ENCODE assay signal across 9 cellular contexts in genomic region chr17:82294086-82294773, GRCh38. TPM values are rescaled to one million over a fixed set of nuclear protein-coding genes. Genes with fewer than 3 reads are reported as not detected.
DNase-seq lines count a peak whose midpoint lies in the region; ATAC-seq, FAIRE-seq and TF ChIP-seq lines count a peak whose summit lies in the region.
"Had no signal": no experiment of that assay in that cellular context is flagged by ENCODE, and none has a peak within 500 bp of the region (broad histone marks: within the 10 kb centered on the region; RNA-seq: fewer than 3 reads in every experiment).

No MANE protein-coding gene starts in this region.

- H3K4me1 ChIP-seq in Caco-2 (peaks cover 49% of the 10 kb centered on the region), RWPE2 (ENCODE audit: insufficient read depth, poor library complexity, severe bottlenecking) (peaks cover 52% of the 10 kb centered on the region), pancreas (peaks cover 14 to 45% (median 25%) of the 10 kb centered on the region in 3 donors)

- no peaks in the 10 kb centered on the region for H3K9me3 Mint-ChIP-seq in Caco-2 (ENCODE audit: unreplicated experiment)

- no peaks in the 10 kb centered on the region for H3K27me3 ChIP-seq in Caco-2 (replicated peaks; ENCODE audit: control insufficient read depth, insufficient read depth, low read length)
- no peaks in the 10 kb centered on the region for H3K27me3 ChIP-seq in RWPE2 (ENCODE audit: insufficient read depth, poor library complexity, severe bottlenecking)
- H3K27me3 ChIP-seq in pancreas, result no peaks in the 10 kb centered on the region

- H3K27ac ChIP-seq in RWPE2 (ENCODE audit: poor library complexity, severe bottlenecking) (peak overlapping the region; percentile 99), epithelial cell of prostate (peak overlapping the region; percentile 100), pancreas (peak overlapping the region; percentile 3 to 98 (median 52))

- BruUV-seq in Caco-2 (replicated peaks; lab: Mats Ljungman, UMichigan), result TSS peak; percentile 61

- no peak for DNase-seq in Caco-2
- no peak for DNase-seq in RWPE2 (ENCODE audit: low spot score)
- DNase-seq in epithelial cell of prostate (ENCODE audit: low read depth, low spot score), result no peak
- no peak for DNase-seq in pancreas
- DNase-seq in sciatic nerve (ENCODE audit: low spot score), result no peak
- no peak for DNase-seq in Ammon's horn (ENCODE audit: low spot score)
- DNase-seq: cortex of kidney had no signal

- H3K36me3 ChIP-seq in Caco-2 (ENCODE audit: control insufficient read depth, insufficient read depth, low read length) (no peaks in the 10 kb centered on the region), RWPE2 (ENCODE audit: low read depth) (peaks cover 5% of the 10 kb centered on the region; the same call in 1 of the 2 replicates), pancreas (no peaks in the 10 kb centered on the region)

- TF ChIP-seq CTCF in Caco-2 (IDR thresholded peaks at IDR 0.05; ENCODE audit: insufficient read depth in 1 of 2, low read depth in 1 of 2, low read length in 1 of 2, severe bottlenecking in 1 of 2, unreplicated experiment in 1 of 2), result no peak
- no peak for TF ChIP-seq CTCF in RWPE2 (IDR thresholded peaks at IDR 0.05; ENCODE audit: poor library complexity, severe bottlenecking)
- TF ChIP-seq CTCF in pancreas (IDR thresholded peaks at IDR 0.05), result no peak

- POLR2A ChIA-PET in Caco-2 (lab: Charles Lee), result interaction anchor here (1.1 kb wide), 1 partner anchor 21 kb away, joined by 4 read pairs; the partner anchor contains the start of gene CSNK1D

- CTCF ChIA-PET in Caco-2 (lab: Charles Lee), result interaction anchor here (0.6 kb wide), 1 partner anchor 28 kb away, joined by 5 read pairs; no protein-coding TSS in a partner anchor

- H3K27me3 Mint-ChIP-seq in Caco-2 (ENCODE audit: insufficient read depth, unreplicated experiment), result no peaks in the 10 kb centered on the region

- H3K9me3 ChIP-seq in Caco-2 (no peaks in the 10 kb centered on the region), RWPE2 (ENCODE audit: severe bottlenecking) (no peaks in the 10 kb centered on the region), pancreas (no peaks in the 10 kb centered on the region)

- H3K4me3 ChIP-seq in Caco-2 (ENCODE audit: low read depth, low read length) (no peak overlapping the region), RWPE2 (ENCODE audit: severe bottlenecking) (peak overlapping the region; percentile 20), pancreas (peak overlapping the region in 1 of 4 donors; percentile 22)

- peak overlapping the region; percentile 10 for H3K27ac Mint-ChIP-seq in Caco-2 (ENCODE audit: unreplicated experiment)

- WGBS in pancreas, 2 donors, result 69 to 71% methylated on average over 14 of the region's 14 CpGs

- peak overlapping the region; percentile 54 for H3K4me3 Mint-ChIP-seq in Caco-2 (ENCODE audit: unreplicated experiment)

- H3K4me1 Mint-ChIP-seq in Caco-2 (ENCODE audit: low read depth, unreplicated experiment), result peaks cover 29% of the 10 kb centered on the region

- no peak for FAIRE-seq in pancreas (lab: Jason Lieb, UNC)

- H3K36me3 Mint-ChIP-seq in Caco-2 (ENCODE audit: insufficient read depth, unreplicated experiment), result peaks cover 7% of the 10 kb centered on the region

- ATAC-seq in RWPE2 (ENCODE audit: low read depth), result no peak
- no peak for ATAC-seq in pancreas
- ATAC-seq in GM21447 (IDR thresholded peaks at IDR 0.05; ENCODE audit: unreplicated experiment), result no peak
- ATAC-seq in sciatic nerve, result no peak
- ATAC-seq in HG03196 (IDR thresholded peaks at IDR 0.05; ENCODE audit: unreplicated experiment), result no peak

- intact Hi-C loops in Caco-2 (cut with micrococcal nuclease; ENCODE audit: unreplicated experiment), result no loop called here
- intact Hi-C loops in pancreas (cut with DNase I), result no loop called here
- intact Hi-C loops in sciatic nerve (cut with DNase I), result no loop called here

RNA-seq across cellular contexts. Expression of gene CSNK1D, which starts 20.7 kb away (rescaled TPM):
- total RNA-seq in Caco-2 (2022), result 196 TPM in 2 replicates
- total RNA-seq in pancreas, result 10 to 100 TPM; 47.1 to 81.6 (median 62.5) TPM
- polyA plus RNA-seq in pancreas, result 100 to 1,000 TPM; 101 to 107 TPM
- total RNA-seq in sciatic nerve, result 152 TPM

RNA-seq across cellular contexts. Expression of gene CD7, which starts 23.2 kb away (rescaled TPM):
- total RNA-seq in Caco-2 (2022) (0.37 and 0.93 TPM in 2 replicates), pancreas (1 to 10 TPM in 2 of 6 donors, under 1 TPM in 4; 0.28 to 1.3 (median 0.98) TPM), sciatic nerve (2.5 TPM)
- polyA plus RNA-seq in pancreas, result 1 to 10 TPM in 1 of 2 donors, under 1 TPM in 1; 0.70 to 1.0 TPM

RNA-seq across cellular contexts. Expression of gene SECTM1, which starts 39.3 kb away (rescaled TPM):
- total RNA-seq in Caco-2 (2022), result 0.37 and 0.75 TPM in 2 replicates
- 1 to 10 TPM in 5 of 6 donors, under 1 TPM in 1; 0.74 to 7.4 (median 1.4) TPM for total RNA-seq in pancreas
- 1 to 10 TPM; 1.5 to 3.3 TPM for polyA plus RNA-seq in pancreas
- 22.2 TPM for total RNA-seq in sciatic nerve
